Comparison of ENCODE assay signal across 27 cellular contexts in genomic region chr14:27002179-27002578, GRCh38.
DNase-seq lines count a peak whose midpoint lies in the region; ATAC-seq, FAIRE-seq and TF ChIP-seq lines count a peak whose summit lies in the region.
"Had no signal": no experiment of that assay in that cellular context is flagged by ENCODE, and none has a peak within 500 bp of the region (broad histone marks: within the 10 kb centered on the region; RNA-seq: fewer than 3 reads in every experiment).

No MANE protein-coding gene starts in this region.

- CTCF ChIA-PET in RWPE1 (lab: Yijun Ruan, JAX), result no interaction called here

- no peak overlapping the region for H3K27ac ChIP-seq in RWPE1
- H3K27ac ChIP-seq in GM23248, result no peak overlapping the region
- H3K27ac ChIP-seq: BLaER1 had no signal

- no peaks in the 10 kb centered on the region for H3F3A ChIP-seq in GM23248 (ENCODE audit: insufficient read depth)

- H3K79me2 ChIP-seq in GM23248 (ENCODE audit: insufficient read depth), result no peaks in the 10 kb centered on the region

- H3K4me1 ChIP-seq in GM23248 (ENCODE audit: insufficient read depth), result no peaks in the 10 kb centered on the region
- H3K4me1 ChIP-seq: BE2C, BLaER1 had no signal

- POLR2A ChIA-PET in RWPE1 (lab: Yijun Ruan, JAX; ENCODE audit: low non-redundant PET), result no interaction called here

- ATAC-seq in esophagus mucosa, result peak; percentile 48
- ATAC-seq: GM12878 had no signal

- 79 to 82% methylated on average over 2 of the region's 2 CpGs for WGBS in GM23248 (ENCODE audit: low coverage in 1 of 2, low lambda C conversion rate in 2 of 2, missing lambda C conversion rate in 2 of 2), 2 experiments

- no peak overlapping the region for H2AFZ ChIP-seq in GM23248

- H3K27me3 ChIP-seq in bronchial epithelial cell (ENCODE audit: control insufficient read depth, insufficient read depth, low read length) (no peaks in the 10 kb centered on the region), GM23248 (replicated peaks; ENCODE audit: insufficient read depth) (no peaks in the 10 kb centered on the region)
- H3K27me3 ChIP-seq: BE2C, BLaER1 had no signal

- no peaks in the 10 kb centered on the region for H3K9me3 ChIP-seq in GM23248 (ENCODE audit: low read depth)
- H3K9me3 ChIP-seq: BE2C, BLaER1 had no signal

- DNase-seq in RWPE1 (ENCODE audit: low spot score) (peak; percentile 10), bronchial epithelial cell (ENCODE audit: low read depth) (peak; percentile 83), SHP77 (lab: John Stamatoyannopoulos, UW) (no peak), GM23248 (no peak)
- DNase-seq in activated naive CD4-positive, alpha-beta T cell treated with anti-CD3 and anti-CD28 coated beads, Interleukin-2, amount 50 U/mL, for 16 hours, result no peak
- DNase-seq in activated CD4-positive, alpha-beta T cell treated with anti-CD3 and anti-CD28 coated beads, Interleukin-2, amount 50 U/mL, for 4 hours, result no peak
- DNase-seq: 8988T; ACHN; BE2C; C1 segment of cervical spinal cord; CD4-positive, alpha-beta memory T cell; CD4-positive, CD25-positive, alpha-beta regulatory T cell; CD8-positive, alpha-beta memory T cell; COR-L47; DMS 273 treated with DMSO at 0.1 percent for 48 hours; DMS153; DMS53; DMS79; DND-41; EL; GDM1 had no signal

- H4K20me1 ChIP-seq in GM23248 (ENCODE audit: insufficient read depth), result no peaks in the 10 kb centered on the region
- H4K20me1 ChIP-seq: BLaER1 had no signal

- H3K4me2 ChIP-seq in GM23248 (ENCODE audit: unreplicated experiment), result no peak overlapping the region
- H3K4me2 ChIP-seq: BLaER1 had no signal

- TF ChIP-seq CTCF in RWPE1 (conservative IDR thresholded peaks at IDR 0.05; ENCODE audit: low read depth) (no peak), bronchial epithelial cell (IDR thresholded peaks at IDR 0.05; ENCODE audit: insufficient read depth, low read length, severe bottlenecking) (no peak)

- H3K9me2 ChIP-seq in GM23248 (ENCODE audit: insufficient read depth), result no peaks in the 10 kb centered on the region

- no peak overlapping the region for H3K4me3 ChIP-seq in bronchial epithelial cell (ENCODE audit: low read depth, low read length)
- H3K4me3 ChIP-seq in GM23248, result no peak overlapping the region
- H3K4me3 ChIP-seq: BLaER1, GM12878 had no signal

- H3K9ac ChIP-seq in GM23248, result no peak overlapping the region
- H3K9ac ChIP-seq: BLaER1 had no signal

- H3K36me3 ChIP-seq in bronchial epithelial cell (ENCODE audit: control insufficient read depth, insufficient read depth, low read length), result no peaks in the 10 kb centered on the region
- no peaks in the 10 kb centered on the region for H3K36me3 ChIP-seq in GM23248 (ENCODE audit: low read depth)
- H3K36me3 ChIP-seq: BE2C, BLaER1 had no signal

- in situ Hi-C loops in GM23248 (cut with MboI), result no loop called here

- no peak for FAIRE-seq in bronchial epithelial cell (lab: Jason Lieb, UNC)
- FAIRE-seq: A204.1, GM12878, GM12892, GM18507 had no signal

Comparison
In these comparisons a context has a peak if more than half of its experiments do, and no peak if none do; other contexts are left out.
1. DNase-seq: peak in RWPE1 (single experiment) and bronchial epithelial cell (single experiment); none in activated naive CD4-positive, alpha-beta T cell treated with anti-CD3 and anti-CD28 coated beads, Interleukin-2, amount 50 U/mL, for 16 hours (single experiment), SHP77 (0 of 2), activated CD4-positive, alpha-beta T cell treated with anti-CD3 and anti-CD28 coated beads, Interleukin-2, amount 50 U/mL, for 4 hours (0 of 2) and GM23248 (single experiment).